ENCODE assay signal across 8 cellular contexts in the genomic region with DNA sequence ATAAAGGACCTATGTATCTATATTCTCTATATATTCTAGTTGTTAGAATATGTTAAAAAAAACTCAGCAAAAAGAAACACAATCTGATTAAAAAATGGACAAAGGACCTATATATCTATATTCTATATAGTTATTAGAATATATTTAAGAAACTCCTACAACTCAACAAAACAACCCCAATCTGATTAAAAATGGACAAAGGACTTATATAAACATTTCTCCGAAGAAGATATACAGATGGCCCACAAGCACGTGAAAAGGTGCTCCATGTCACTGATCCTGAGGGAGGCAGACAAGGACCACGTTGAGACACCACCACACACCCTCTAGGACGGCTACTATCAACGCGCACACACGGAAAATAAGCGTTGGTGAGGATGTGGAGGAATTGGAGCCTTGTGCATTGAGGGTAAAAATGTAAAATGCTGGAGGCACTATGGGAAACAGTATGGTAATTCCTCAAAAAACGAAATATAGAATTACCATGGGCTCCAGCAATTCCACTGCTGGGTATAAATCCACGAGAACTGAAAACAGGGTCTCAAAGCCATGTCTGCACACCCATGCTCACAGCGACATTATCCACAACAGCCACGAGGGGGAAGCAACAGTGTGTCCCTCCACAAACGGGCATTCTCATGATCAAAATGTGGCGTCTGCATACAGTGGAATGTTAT. TPM values are rescaled to one million over a fixed set of nuclear protein-coding genes. Genes with fewer than 3 reads are reported as not detected.
DNase-seq lines count a peak whose midpoint lies in the region; ATAC-seq and TF ChIP-seq lines count a peak whose summit lies in the region.

No MANE protein-coding gene starts in this region.

- no peaks in the 10 kb centered on the region for H3K36me3 Mint-ChIP-seq in activated T-cell treated with anti-CD3 and anti-CD28 coated beads, Interleukin-2, amount 50 U/mL, for 72 hours (ENCODE audit: insufficient read depth in 2 of 2)

- no peak overlapping the region for H3K9ac ChIP-seq in neuronal stem cell (ENCODE audit: low read depth, low read length, poor library complexity)

- H3K9me3 Mint-ChIP-seq in activated T-cell treated with anti-CD3 and anti-CD28 coated beads, Interleukin-2, amount 50 U/mL, for 72 hours = no peaks in the 10 kb centered on the region

- H3K27ac Mint-ChIP-seq in activated T-cell treated with anti-CD3 and anti-CD28 coated beads, Interleukin-2, amount 50 U/mL, for 72 hours = no peak overlapping the region

- ATAC-seq in activated T-cell treated with anti-CD3 and anti-CD28 coated beads, Interleukin-2, amount 50 U/mL, for 72 hours (replicated peaks in 1 of 2) = peak; percentile 88 to 92
- ATAC-seq in HG03571 (IDR thresholded peaks at IDR 0.05; ENCODE audit: unreplicated experiment) = no peak

- whole genome bisulfite sequencing in neuronal stem cell (ENCODE audit: extremely low coverage in 2 of 2, insufficient read length in 2 of 2, insufficient replicate concordance in 1 of 2), 2 donors = no CpG with 5 or more reads among the region's 14 CpGs

- DNase-seq in BE2C = peak; percentile 79
- DNase-seq in HCEC 1CT = peak; percentile 67
- DNase-seq in OCI-LY7 (ENCODE audit: low spot score) = peak; percentile 84
- peak; percentile 56 to 59 for DNase-seq in activated T-cell treated with anti-CD3 and anti-CD28 coated beads, Interleukin-2, amount 50 U/mL, for 72 hours
- peak; percentile 84 for DNase-seq in fibroblast of the aortic adventitia (ENCODE audit: low read depth)
- DNase-seq in neuronal stem cell (ENCODE audit: low spot score) = no peak
- DNase-seq in substantia nigra (lab: John Stamatoyannopoulos, UW) = peak in 46 of 49 donors; percentile 5 to 81 (median 53)

- intact Hi-C loops in OCI-LY7 (cut with micrococcal nuclease; ENCODE audit: unreplicated experiment) = loop anchor here (1.0 to 2.0 kb wide), 2 partner anchors 225 to 240 kb away; a partner anchor contains a TSS

- H3K4me3 Mint-ChIP-seq in activated T-cell treated with anti-CD3 and anti-CD28 coated beads, Interleukin-2, amount 50 U/mL, for 72 hours = peak overlapping the region; percentile 72 to 78

- no peak overlapping the region for H3K18ac ChIP-seq in neuronal stem cell (ENCODE audit: low read length)

- no peak overlapping the region for H2BK15ac ChIP-seq in neuronal stem cell (ENCODE audit: low read length)

- H3K4me2 ChIP-seq in OCI-LY7 (ENCODE audit: low read length) (peak overlapping the region; percentile 63), neuronal stem cell (ENCODE audit: insufficient read depth, low read length, poor library complexity, severe bottlenecking) (no peak overlapping the region)

- no peak overlapping the region for H3K4ac ChIP-seq in neuronal stem cell (ENCODE audit: low read length)

- H3K27me3 ChIP-seq in BE2C (no peaks in the 10 kb centered on the region), neuronal stem cell (ENCODE audit: control insufficient read depth in 3 of 3, insufficient read depth in 3 of 3, low read depth in 1 of 3, low read length in 3 of 3) (no peaks in the 10 kb centered on the region)

- H3K23ac ChIP-seq in neuronal stem cell (ENCODE audit: low read depth, low read length, poor library complexity) = peak overlapping the region; percentile 95

- peaks cover 5% of the 10 kb centered on the region for H3K79me1 ChIP-seq in neuronal stem cell (ENCODE audit: low read depth, low read length)

- TF ChIP-seq CTCF in BE2C (IDR thresholded peaks at IDR 0.05; ENCODE audit: low read depth, low read length) = peak; percentile 80
- TF ChIP-seq CTCF in OCI-LY7 (conservative IDR thresholded peaks at IDR 0.05; ENCODE audit: low read length) = peak; percentile 92
- peak; percentile 86 for TF ChIP-seq CTCF in fibroblast of the aortic adventitia (IDR thresholded peaks at IDR 0.05; ENCODE audit: insufficient read depth, low read length)

- H3K36me3 ChIP-seq in BE2C (no peaks in the 10 kb centered on the region), OCI-LY7 (ENCODE audit: insufficient read depth, low read length) (no peaks in the 10 kb centered on the region; the same call in 1 of the 2 replicates), neuronal stem cell (replicated peaks in 1 of 2; ENCODE audit: control insufficient read depth in 2 of 2, insufficient read depth in 2 of 2, low read length in 2 of 2) (peaks cover 18 to 41% of the 10 kb centered on the region in 2 donors)

- no peak overlapping the region for H2AK5ac ChIP-seq in neuronal stem cell (ENCODE audit: low read depth, low read length)

- H2BK120ac ChIP-seq in neuronal stem cell (ENCODE audit: low read depth, low read length) = no peak overlapping the region

- H4K91ac ChIP-seq in neuronal stem cell (ENCODE audit: low read depth, low read length, poor library complexity) = no peak overlapping the region

- POLR2A ChIA-PET in OCI-LY7 (lab: Charles Lee) = no interaction called here

- no peak overlapping the region for H3K27ac ChIP-seq in OCI-LY7 (ENCODE audit: low read depth, low read length, poor library complexity, severe bottlenecking)
- no peak overlapping the region for H3K27ac ChIP-seq in neuronal stem cell (replicated peaks; ENCODE audit: low read length)
- H3K27ac ChIP-seq in substantia nigra (ENCODE audit: low read depth, low read length, poor library complexity, severe bottlenecking) = no peak overlapping the region

- H3K9me3 ChIP-seq in BE2C (no peaks in the 10 kb centered on the region), OCI-LY7 (ENCODE audit: low read length) (no peaks in the 10 kb centered on the region), neuronal stem cell (replicated peaks in 1 of 2; ENCODE audit: control insufficient read depth in 2 of 2, insufficient read depth in 1 of 2, low read depth in 1 of 2, low read length in 2 of 2) (no peaks in the 10 kb centered on the region)

- H3K4me1 ChIP-seq in BE2C = peaks cover 1% of the 10 kb centered on the region
- H3K4me1 ChIP-seq in OCI-LY7 (ENCODE audit: insufficient read depth, low read length, poor library complexity, severe bottlenecking) = peaks cover 15% of the 10 kb centered on the region
- H3K4me1 ChIP-seq in neuronal stem cell (ENCODE audit: control insufficient read depth in 2 of 2, insufficient read depth in 1 of 2, low read depth in 1 of 2, low read length in 2 of 2) = peaks cover 0 to 1% of the 10 kb centered on the region in 2 donors

- H3K4me3 ChIP-seq in BE2C (ENCODE audit: low read depth, low read length) = peak overlapping the region; percentile 56
- no peak overlapping the region for H3K4me3 ChIP-seq in OCI-LY7 (ENCODE audit: low read depth, low read length, poor library complexity, severe bottlenecking)
- H3K4me3 ChIP-seq in fibroblast of the aortic adventitia (ENCODE audit: low read depth, low read length) = peak overlapping the region; percentile 25
- no peak overlapping the region for H3K4me3 ChIP-seq in neuronal stem cell (ENCODE audit: low read length in 2 of 2)

- CTCF ChIA-PET in OCI-LY7 (lab: Charles Lee; ENCODE audit: unreplicated experiment) = no interaction called here

- H3K4me1 Mint-ChIP-seq in activated T-cell treated with anti-CD3 and anti-CD28 coated beads, Interleukin-2, amount 50 U/mL, for 72 hours (ENCODE audit: low read depth) = peaks cover 10% of the 10 kb centered on the region

- H3K9me2 ChIP-seq in OCI-LY7 (ENCODE audit: insufficient read depth, low read length) = no peaks in the 10 kb centered on the region

- no peak overlapping the region for H3K14ac ChIP-seq in neuronal stem cell (ENCODE audit: low read length)

- H2BK12ac ChIP-seq in neuronal stem cell (ENCODE audit: low read length) = no peak overlapping the region

- no peak overlapping the region for H2BK5ac ChIP-seq in neuronal stem cell (ENCODE audit: low read length)

- H2AFZ ChIP-seq in OCI-LY7 (ENCODE audit: low read length) = peak overlapping the region; percentile 43; the same call in 1 of the 2 replicates
- H2AFZ ChIP-seq in neuronal stem cell (ENCODE audit: low read length) = no peak overlapping the region

- H4K8ac ChIP-seq in neuronal stem cell (ENCODE audit: low read depth, low read length) = no peak overlapping the region

- H4K20me1 ChIP-seq in OCI-LY7 (ENCODE audit: insufficient read depth, low read length) = no peaks in the 10 kb centered on the region

- H3K27me3 Mint-ChIP-seq in activated T-cell treated with anti-CD3 and anti-CD28 coated beads, Interleukin-2, amount 50 U/mL, for 72 hours (ENCODE audit: low read depth) = no peaks in the 10 kb centered on the region

- H3K79me2 ChIP-seq in OCI-LY7 (ENCODE audit: insufficient read depth, low read depth, low read length) = no peaks in the 10 kb centered on the region

- no TSS peak for BruUV-seq in OCI-LY7 (replicated peaks; lab: Mats Ljungman, UMichigan)

RNA-seq across cellular contexts. Expression of a gene that starts 22.7 kb away (rescaled TPM):
- 0.43 TPM for polyA plus RNA-seq in BE2C (2012; ENCODE audit: insufficient read depth, insufficient read length, low read depth)
- total RNA-seq in OCI-LY7 (2014; rRNA removed; shearing (Covaris generic)) = 15.1 and 18.8 TPM in 2 replicates
- 18.2 and 24.8 TPM in 2 replicates for total RNA-seq in OCI-LY7 (2022)
- total RNA-seq in activated T-cell treated with anti-CD3 and anti-CD28 coated beads, Interleukin-2, amount 50 U/mL, for 72 hours = 1 to 10 TPM; 2.5 to 4.4 TPM
- total RNA-seq in fibroblast of the aortic adventitia (ENCODE audit: low replicate concordance) = 1.3 and 4.4 TPM in 2 replicates
- 27.0 TPM for polyA plus RNA-seq in neuronal stem cell (2013, experiment 1 of 2)
- polyA plus RNA-seq in neuronal stem cell (2013, experiment 2 of 2) = 27.1 TPM

RNA-seq across cellular contexts. Expression of a gene that starts 47.1 kb away (rescaled TPM):
- polyA plus RNA-seq in BE2C (2012; ENCODE audit: insufficient read depth, insufficient read length, low read depth) = 72.2 TPM
- 58.5 and 59.9 TPM in 2 replicates for total RNA-seq in OCI-LY7 (2014; rRNA removed; shearing (Covaris generic))
- total RNA-seq in OCI-LY7 (2022) (86.3 and 92.7 TPM in 2 replicates), fibroblast of the aortic adventitia (ENCODE audit: low replicate concordance) (10.0 and 30.5 TPM in 2 replicates)
- total RNA-seq in activated T-cell treated with anti-CD3 and anti-CD28 coated beads, Interleukin-2, amount 50 U/mL, for 72 hours = 10 to 100 TPM; 36.4 to 39.5 TPM
- 23.0 TPM for polyA plus RNA-seq in neuronal stem cell (2013, experiment 1 of 2)
- polyA plus RNA-seq in neuronal stem cell (2013, experiment 2 of 2) = 23.7 TPM

Comparison
In these comparisons a context has a peak if more than half of its experiments do, and no peak if none do; other contexts are left out.
1. H3K4me3 ChIP-seq: peak in BE2C (single experiment) and fibroblast of the aortic adventitia (single experiment); none in OCI-LY7 (single experiment) and neuronal stem cell (0 of 2).
2. Peak in every context shown above with its lines, with median percentiles within 50 percentile points of each other: CTCF ChIP-seq.